ENCODE assay signal across 18 cellular contexts in genomic region chr6:41353333-41353732, GRCh38. TPM values are rescaled to one million over a fixed set of nuclear protein-coding genes. Genes with fewer than 3 reads are reported as not detected.
A peak's percentile ranks its signal among the peaks of the same experiment; 100 is the strongest.
DNase-seq lines count a peak whose midpoint lies in the region; ATAC-seq, FAIRE-seq and TF ChIP-seq lines count a peak whose summit lies in the region.
"Had no signal": no experiment of that assay in that cellular context is flagged by ENCODE, and none has a peak within 500 bp of the region (broad histone marks: within the 10 kb centered on the region; RNA-seq: fewer than 3 reads in every experiment).

No MANE protein-coding gene starts in this region.

- no peak for TF ChIP-seq POLR2A in esophagus squamous epithelium (IDR thresholded peaks at IDR 0.05)

- H3K4me3 Mint-ChIP-seq in T-helper 2 cell treated with Interferon-gamma antibody and Interleukin-4, amounts not matched to agents 5 μg/mL and 100 μg/mL, for 36 hours = no peak overlapping the region
- H3K4me3 Mint-ChIP-seq: CD8-positive, alpha-beta memory T cell had no signal

- FAIRE-seq in urothelium cell line (lab: Jason Lieb, UNC) = no peak
- FAIRE-seq: GM12892 had no signal

- no peak for TF ChIP-seq CTCF in right atrium auricular region (IDR thresholded peaks at IDR 0.05)
- no peak for TF ChIP-seq CTCF in lung (IDR thresholded peaks at IDR 0.05; ENCODE audit: control extremely low read depth, extremely low read depth)
- no peak for TF ChIP-seq CTCF in esophagus squamous epithelium (IDR thresholded peaks at IDR 0.05)

- intact Hi-C loops in left ventricle myocardium superior (cut with micrococcal nuclease) (no loop called here), esophagus squamous epithelium (cut with DNase I) (no loop called here)

- peaks cover 44% of the 10 kb centered on the region for H3K27me3 Mint-ChIP-seq in T-helper 2 cell treated with Interferon-gamma antibody and Interleukin-4, amounts not matched to agents 5 μg/mL and 100 μg/mL, for 36 hours (ENCODE audit: low read depth)

- peak; percentile 0 for DNase-seq in T-helper 2 cell treated with Interferon-gamma antibody and Interleukin-4, amounts not matched to agents 5 μg/mL and 100 μg/mL, for 36 hours (ENCODE audit: low spot score)
- DNase-seq in T-helper 2 cell (no peak), right atrium auricular region (ENCODE audit: low spot score) (peak; percentile 7), left ventricle myocardium superior (no peak), lung (ENCODE audit: low spot score) (peak; percentile 5), urothelium cell line (ENCODE audit: low spot score) (peak; percentile 0), esophagus squamous epithelium (lab: John Stamatoyannopoulos, UW) (no peak), A172 (ENCODE audit: low spot score) (no peak)
- DNase-seq: AML-193; Caco-2; CD8-positive, alpha-beta memory T cell; DND-41; GDM1; HCEC 1CT had no signal

- H3K27me3 ChIP-seq in right atrium auricular region (no peaks in the 10 kb centered on the region), lung (ENCODE audit: control insufficient read depth, insufficient read depth) (peaks cover 4% of the 10 kb centered on the region), esophagus squamous epithelium (peaks cover 0 to 69% (median 0%) of the 10 kb centered on the region in 4 donors)
- H3K27me3 ChIP-seq: BLaER1 had no signal

- no peak for ATAC-seq in left ventricle myocardium superior
- no peak for ATAC-seq in lung (ENCODE audit: insufficient read depth, low FRiP score)

- H3K36me3 Mint-ChIP-seq in T-helper 2 cell treated with Interferon-gamma antibody and Interleukin-4, amounts not matched to agents 5 μg/mL and 100 μg/mL, for 36 hours (ENCODE audit: low read depth) = no peaks in the 10 kb centered on the region

- H3K9me3 Mint-ChIP-seq in T-helper 2 cell treated with Interferon-gamma antibody and Interleukin-4, amounts not matched to agents 5 μg/mL and 100 μg/mL, for 36 hours = peaks cover 5% of the 10 kb centered on the region

- no peak overlapping the region for H3K27ac Mint-ChIP-seq in T-helper 2 cell treated with Interferon-gamma antibody and Interleukin-4, amounts not matched to agents 5 μg/mL and 100 μg/mL, for 36 hours
- H3K27ac Mint-ChIP-seq: CD8-positive, alpha-beta memory T cell had no signal

- H3K4me1 Mint-ChIP-seq in T-helper 2 cell treated with Interferon-gamma antibody and Interleukin-4, amounts not matched to agents 5 μg/mL and 100 μg/mL, for 36 hours (ENCODE audit: low read depth) = no peaks in the 10 kb centered on the region
- H3K4me1 Mint-ChIP-seq: CD8-positive, alpha-beta memory T cell had no signal

- H3K4me1 ChIP-seq in right atrium auricular region = no peaks in the 10 kb centered on the region
- H3K4me1 ChIP-seq in lung (ENCODE audit: control insufficient read depth in 2 of 2, insufficient read depth in 2 of 2, low read length in 2 of 2) = peaks cover 0 to 3% of the 10 kb centered on the region in 2 donors
- no peaks in the 10 kb centered on the region for H3K4me1 ChIP-seq in esophagus squamous epithelium

- H3K4me3 ChIP-seq in right atrium auricular region (no peak overlapping the region), lung (no peak overlapping the region), esophagus squamous epithelium (no peak overlapping the region)
- H3K4me3 ChIP-seq: BLaER1 had no signal

- H3K36me3 ChIP-seq in right atrium auricular region (no peaks in the 10 kb centered on the region), lung (ENCODE audit: control insufficient read depth in 2 of 2, insufficient read depth in 2 of 2, low read length in 2 of 2) (no peaks in the 10 kb centered on the region), esophagus squamous epithelium (no peaks in the 10 kb centered on the region)
- H3K36me3 ChIP-seq: BLaER1 had no signal

- peaks cover 0 to 3% of the 10 kb centered on the region in 2 donors for H3K9me3 ChIP-seq in right atrium auricular region
- H3K9me3 ChIP-seq in lung (ENCODE audit: control insufficient read depth in 2 of 2, insufficient read depth in 1 of 2, low read length in 1 of 2) = no peaks in the 10 kb centered on the region
- peaks cover 0 to 4% (median 2%) of the 10 kb centered on the region in 3 donors for H3K9me3 ChIP-seq in esophagus squamous epithelium
- H3K9me3 ChIP-seq: Caco-2 had no signal

- H3K27ac ChIP-seq in right atrium auricular region (no peak overlapping the region), lung (ENCODE audit: low read depth in 1 of 2, low read length in 1 of 2) (no peak overlapping the region), esophagus squamous epithelium (no peak overlapping the region)
- H3K27ac ChIP-seq: 22Rv1, BLaER1 had no signal

- 62 to 76% methylated on average over 3 of the region's 3 CpGs for WGBS in lung, 2 donors
- 40 to 67% methylated on average over 1 to 2 of the region's 3 CpGs for WGBS in esophagus squamous epithelium, 2 donors

RNA-seq across cellular contexts. Expression of gene NCR2, which starts 17.9 kb away (rescaled TPM):
- total RNA-seq in right atrium auricular region (not detected), left ventricle myocardium superior (not detected), lung (not detected), esophagus squamous epithelium (under 1 TPM in 1 of 4 donors, not detected in 3; 0.26 TPM)
- not detected for polyA plus RNA-seq in lung
- not detected in 2 replicates for total RNA-seq in A172 (2014; rRNA removed; shearing (Covaris generic))
- total RNA-seq: Caco-2; CD8-positive, alpha-beta memory T cell; H4 had no signal
- polyA plus RNA-seq: CD8-positive, alpha-beta memory T cell had no signal

Comparison
In these comparisons a context has a peak if more than half of its experiments do, and no peak if none do; other contexts are left out.
1. DNase-seq: peak in T-helper 2 cell treated with Interferon-gamma antibody and Interleukin-4, amounts not matched to agents 5 μg/mL and 100 μg/mL, for 36 hours (single experiment), right atrium auricular region (single experiment), lung (single experiment) and urothelium cell line (single experiment); none in T-helper 2 cell (0 of 5), left ventricle myocardium superior (single experiment), esophagus squamous epithelium (single experiment) and A172 (single experiment).